In the genomic region with DNA sequence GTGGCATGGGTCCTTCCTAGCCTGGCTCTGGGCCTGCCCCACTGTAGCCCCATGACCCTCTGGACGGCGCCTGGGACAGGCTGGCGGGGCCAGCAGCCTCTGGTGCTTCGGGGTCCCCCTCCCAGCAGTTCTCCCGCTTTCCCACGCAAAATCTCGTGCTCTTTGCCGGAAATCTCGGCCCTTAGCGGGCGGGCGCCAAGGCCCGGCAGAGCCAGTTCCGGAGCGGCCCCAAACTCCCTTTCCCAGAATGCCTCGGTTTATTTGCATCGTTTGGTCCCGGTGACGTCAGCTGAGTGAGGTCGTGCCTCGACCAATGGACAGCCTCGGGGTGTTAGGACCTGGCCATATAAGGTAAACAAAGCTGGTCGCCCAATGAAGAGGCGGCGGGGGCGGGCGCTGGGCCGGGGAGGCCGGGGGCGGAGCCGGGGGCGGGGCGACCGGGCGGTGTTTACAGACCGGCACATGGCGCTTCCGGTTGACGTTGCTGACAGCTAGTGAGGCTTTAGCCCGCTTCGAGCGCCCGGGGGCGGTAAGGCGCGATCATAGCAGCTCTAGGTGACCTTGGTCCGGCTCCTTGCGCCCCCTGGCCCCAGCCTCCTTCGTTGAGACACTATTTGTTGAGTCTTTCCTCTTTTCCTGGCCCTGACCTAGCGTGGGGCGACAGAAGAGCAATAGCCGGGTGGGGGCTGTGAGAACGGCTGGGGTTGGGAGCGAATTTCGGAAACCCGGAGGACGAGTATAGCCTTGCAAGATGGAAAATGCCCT, we compare ENCODE assay signal across 8 cellular contexts. TPM values are rescaled to one million over a fixed set of nuclear protein-coding genes. Genes with fewer than 3 reads are reported as not detected.
DNase-seq lines count a peak whose midpoint lies in the region; ATAC-seq and TF ChIP-seq lines count a peak whose summit lies in the region.

No MANE protein-coding gene starts in this region.

- no peaks in the 10 kb centered on the region for H3K36me3 ChIP-seq in left lung

- peaks cover 10% of the 10 kb centered on the region for H3K36me3 Mint-ChIP-seq in dendritic cell treated with granulocyte-macrophage colony-stimulating factor and Interleukin-4, amounts not matched to agents 40 ng/mL and 50 ng/mL, for 4 days (ENCODE audit: low read depth)

- intact Hi-C loops in dendritic cell treated with granulocyte-macrophage colony-stimulating factor and Interleukin-4, amounts not matched to agents 40 ng/mL and 50 ng/mL, for 4 days (cut with micrococcal nuclease), result loop anchor here (1.0 kb wide), 1 partner anchor 8 kb away; a partner anchor contains a TSS
- intact Hi-C loops in left lung (cut with DNase I), result no loop called here

- no peaks in the 10 kb centered on the region for H3K27me3 Mint-ChIP-seq in dendritic cell treated with granulocyte-macrophage colony-stimulating factor and Interleukin-4, amounts not matched to agents 40 ng/mL and 50 ng/mL, for 4 days

- H3K27me3 ChIP-seq in left lung, result no peaks in the 10 kb centered on the region

- TF ChIP-seq CTCF in C4-2B (conservative IDR thresholded peaks at IDR 0.05), result peak; percentile 58; the same call in 1 of the 2 replicates
- no peak for TF ChIP-seq CTCF in left lung (IDR thresholded peaks at IDR 0.05)

- H3K27ac ChIP-seq in C4-2B (peak overlapping the region; percentile 92), left lung (peak overlapping the region; percentile 95)

- peaks cover 54% of the 10 kb centered on the region for H3K4me1 Mint-ChIP-seq in dendritic cell treated with granulocyte-macrophage colony-stimulating factor and Interleukin-4, amounts not matched to agents 40 ng/mL and 50 ng/mL, for 4 days (ENCODE audit: low read depth)

- ATAC-seq in GM19328 (IDR thresholded peaks at IDR 0.05; ENCODE audit: unreplicated experiment) (peak; percentile 71), HG03520 (IDR thresholded peaks at IDR 0.05; ENCODE audit: unreplicated experiment) (peak; percentile 66), left lung (peak; percentile 89)

- H3K4me3 ChIP-seq in left lung, result peak overlapping the region; percentile 35 to 93

- DNase-seq in NCI-H526 treated with DMSO at 0.1 percent for 48 hours (lab: John Stamatoyannopoulos, UW), result peak; percentile 94
- DNase-seq in activated CD4-positive, alpha-beta T cell treated with anti-CD3 and anti-CD28 coated beads, Interleukin-2, amount 50 U/mL, for 1 hour, result peak; percentile 98
- DNase-seq in left lung, result peak; percentile 98 to 100
- peak; percentile 98 to 99 for DNase-seq in stimulated activated CD4-positive, alpha-beta T cell treated with anti-CD3 and anti-CD28 coated beads, Interleukin-2, amount 100 ng/mL, for 48 hours

- peak overlapping the region; percentile 98 for H3K27ac Mint-ChIP-seq in dendritic cell treated with granulocyte-macrophage colony-stimulating factor and Interleukin-4, amounts not matched to agents 40 ng/mL and 50 ng/mL, for 4 days

- peaks cover 28 to 55% of the 10 kb centered on the region in 2 donors for H3K4me1 ChIP-seq in left lung

- peak overlapping the region; percentile 86 for H3K4me3 Mint-ChIP-seq in dendritic cell treated with granulocyte-macrophage colony-stimulating factor and Interleukin-4, amounts not matched to agents 40 ng/mL and 50 ng/mL, for 4 days

- H3K9me3 Mint-ChIP-seq in dendritic cell treated with granulocyte-macrophage colony-stimulating factor and Interleukin-4, amounts not matched to agents 40 ng/mL and 50 ng/mL, for 4 days, result no peaks in the 10 kb centered on the region

- no peaks in the 10 kb centered on the region for H3K9me3 ChIP-seq in left lung

RNA-seq across cellular contexts. Expression of a gene that starts 1.5 kb away (rescaled TPM):
- total RNA-seq in left lung, result 10 to 100 TPM; 26.7 to 27.8 TPM

RNA-seq across cellular contexts. Expression of a gene that starts 8.4 kb away (rescaled TPM):
- total RNA-seq in left lung, result 10 to 100 TPM; 81.6 to 98.1 TPM

Comparison
In these comparisons a context has a peak if more than half of its experiments do, and no peak if none do; other contexts are left out.
1. Peak in every context shown above with its lines: DNase-seq, ATAC-seq, H3K4me3 ChIP-seq and H3K27ac ChIP-seq.